ENCODE assay signal across 25 cellular contexts in genomic region chr17:56434610-56435009, GRCh38.
"Had no signal": no experiment of that assay in that cellular context is flagged by ENCODE, and none has a peak within 500 bp of the region (broad histone marks: within the 10 kb centered on the region; RNA-seq: fewer than 3 reads in every experiment).

No MANE protein-coding gene starts in this region.

- H3K4me1 ChIP-seq: sigmoid colon, stomach, suprapubic skin, transverse colon, uterus had no signal

- H3K27me3 ChIP-seq: sigmoid colon, stomach, suprapubic skin, transverse colon, uterus had no signal

- H3K36me3 ChIP-seq: sigmoid colon, stomach, suprapubic skin, transverse colon, uterus had no signal

- DNase-seq: activated B cell treated with CpG ODN at 0.5 μM for 24 hours; activated CD4-positive, alpha-beta T cell treated with anti-CD3 and anti-CD28 coated beads for 36 hours; activated CD4-positive, alpha-beta T cell treated with anti-CD3 and anti-CD28 coated beads, Interleukin-2, amount 50 U/mL, for 48 hours; activated CD8-positive, alpha-beta memory T cell treated with anti-CD3 and anti-CD28 coated beads, Interleukin-2, amount 50 U/mL, for 48 hours; activated effector memory CD4-positive, alpha-beta T cell treated with anti-CD3 and anti-CD28 coated beads, Interleukin-2, amount 50 U/mL, for 16 hours; activated T-cell treated with anti-CD3 and anti-CD28 coated beads, Interleukin-2, amount 50 U/mL, for 48 hours; anterior cingulate cortex; effector CD4-positive, alpha-beta T cell; hippocampal formation; left ventricle myocardium superior; mammary epithelial cell; midbrain; natural killer cell; retina; sigmoid colon; stimulated activated CD4-positive, alpha-beta T cell treated with anti-CD3 and anti-CD28 coated beads, Interleukin-15, amount 100 ng/mL, for 24 hours; stomach; T1000; transverse colon; uterus had no signal

- H3K27ac ChIP-seq: sigmoid colon, stomach, suprapubic skin, transverse colon, uterus had no signal

- H3K4me3 ChIP-seq: sigmoid colon, smooth muscle cell, stomach, suprapubic skin, transverse colon, uterus had no signal

- H3K4me2 ChIP-seq: smooth muscle cell had no signal

- H3K9me3 ChIP-seq: sigmoid colon, stomach, suprapubic skin, transverse colon, uterus had no signal

- ATAC-seq: activated CD4-positive, alpha-beta T cell treated with anti-CD3 and anti-CD28 coated beads for 36 hours; left ventricle myocardium superior; natural killer cell; stimulated activated memory B cell treated with anti-CD40 and anti-IgM and Interleukin-4, amounts not matched to agents 10 μg/mL and 1 μg/mL and 100 μg/mL, for 72 hours had no signal

- FAIRE-seq: endometrium, frontal cortex had no signal
